Comparison of ENCODE assay signal across 8 cellular contexts in the genomic region with DNA sequence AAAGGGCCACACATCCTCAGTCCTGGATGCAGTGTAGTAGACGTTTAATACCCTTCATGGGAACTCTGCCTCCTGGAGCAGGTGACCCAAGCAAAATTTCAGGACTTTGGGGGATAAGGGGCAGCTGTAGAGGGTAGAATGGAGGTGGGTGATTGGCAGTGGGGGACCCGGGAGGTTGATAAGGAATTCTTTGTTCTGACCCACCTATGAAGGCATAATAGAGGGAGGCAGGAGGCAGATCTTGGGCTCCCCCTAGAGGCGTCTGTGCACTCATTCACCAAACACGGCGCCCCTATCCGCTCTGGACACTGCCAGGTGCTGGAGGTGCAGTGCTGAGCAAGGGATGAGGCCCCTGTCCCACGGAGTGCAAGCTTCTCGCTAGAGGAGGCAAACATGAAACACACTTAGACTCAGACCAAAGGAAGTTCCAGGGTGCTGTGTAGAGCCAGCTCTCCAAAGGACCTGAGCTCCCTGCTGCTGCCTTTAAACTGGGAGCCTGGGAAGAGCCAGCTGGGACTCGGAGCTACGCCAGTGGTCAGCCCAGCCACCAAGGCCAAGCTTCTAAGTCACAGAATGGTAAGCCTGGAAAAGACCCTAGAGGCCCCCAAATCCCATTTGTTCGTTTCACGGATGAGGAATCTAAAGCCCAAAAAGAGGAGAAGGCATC. TPM values are rescaled to one million over a fixed set of nuclear protein-coding genes. Genes with fewer than 3 reads are reported as not detected.
DNase-seq lines count a peak whose midpoint lies in the region; ATAC-seq and TF ChIP-seq lines count a peak whose summit lies in the region.

No MANE protein-coding gene starts in this region.

- H3K36me3 ChIP-seq in CD4-positive, alpha-beta memory T cell (ENCODE audit: insufficient read depth, low read length) = no peaks in the 10 kb centered on the region

- peaks cover 5 to 14% of the 10 kb centered on the region in 2 donors for H3K36me3 Mint-ChIP-seq in CD4-positive, alpha-beta memory T cell
- H3K36me3 Mint-ChIP-seq in nephron (ENCODE audit: low read depth) = no peaks in the 10 kb centered on the region

- no peak overlapping the region for H3K4me3 ChIP-seq in CD4-positive, alpha-beta memory T cell (ENCODE audit: low read length in 2 of 2)
- no peak overlapping the region for H3K4me3 ChIP-seq in epithelial cell of proximal tubule (ENCODE audit: low read depth, low read length)

- TF ChIP-seq CTCF in epithelial cell of proximal tubule (conservative IDR thresholded peaks at IDR 0.05; ENCODE audit: low read depth, low read length) = peak; percentile 88
- TF ChIP-seq CTCF in nephron (IDR thresholded peaks at IDR 0.05; ENCODE audit: unreplicated experiment in 3 of 3) = peak; percentile 50 to 71 (median 65)

- peaks cover 13 to 27% (median 19%) of the 10 kb centered on the region in 4 donors for H3K4me1 Mint-ChIP-seq in CD4-positive, alpha-beta memory T cell
- H3K4me1 Mint-ChIP-seq in nephron = peaks cover 44% of the 10 kb centered on the region

- POLR2A ChIA-PET in CD4-positive, alpha-beta memory T cell (lab: Charles Lee; ENCODE audit: partially characterized antibody) = interaction anchor here (0.9 to 1.5 kb wide), 8 partner anchors 11 to 69 kb away, joined by 3 to 9 read pairs (median 4); a partner anchor contains a TSS

- peak; percentile 63 to 67 (median 63) for DNase-seq in CD4-positive, alpha-beta memory T cell
- DNase-seq in NOMO-1 treated with DMSO at 0.1 percent for 48 hours (lab: John Stamatoyannopoulos, UW; ENCODE audit: unreplicated experiment) (peak; percentile 47), epithelial cell of proximal tubule (ENCODE audit: low read depth) (no peak), superior temporal gyrus (ENCODE audit: extremely low spot score) (peak; percentile 66)
- peak; percentile 36 for DNase-seq in activated CD8-positive, alpha-beta memory T cell treated with anti-CD3 and anti-CD28 coated beads, Interleukin-2, amount 50 U/mL, for 24 hours (ENCODE audit: extremely low read depth)

- no peak overlapping the region for H3K27ac ChIP-seq in CD4-positive, alpha-beta memory T cell (ENCODE audit: low read depth, low read length)

- H3K27ac Mint-ChIP-seq in CD4-positive, alpha-beta memory T cell = peak overlapping the region in 2 of 7 donors; percentile 5 to 63
- peak overlapping the region; percentile 41 to 86 (median 65) for H3K27ac Mint-ChIP-seq in nephron

- H3K27me3 ChIP-seq in CD4-positive, alpha-beta memory T cell (ENCODE audit: insufficient read depth, low read length) = no peaks in the 10 kb centered on the region

- CTCF ChIA-PET in CD4-positive, alpha-beta memory T cell (lab: Charles Lee; ENCODE audit: partially characterized antibody) = interaction anchor here (0.6 to 12.8 kb wide), 26 partner anchors 10 to 587 kb away, joined by 3 to 564 read pairs (median 4); a partner anchor contains a TSS

- peaks cover 12% of the 10 kb centered on the region for H3K4me1 ChIP-seq in CD4-positive, alpha-beta memory T cell (ENCODE audit: insufficient read depth, low read length)

- H3K9me3 Mint-ChIP-seq in CD4-positive, alpha-beta memory T cell = peaks cover 0 to 1% (median 0%) of the 10 kb centered on the region in 8 donors
- H3K9me3 Mint-ChIP-seq in nephron = no peaks in the 10 kb centered on the region

- H3K9me3 ChIP-seq in CD4-positive, alpha-beta memory T cell (ENCODE audit: control insufficient read depth in 1 of 2, low read length in 2 of 2) = no peaks in the 10 kb centered on the region

- H3K27me3 Mint-ChIP-seq in CD4-positive, alpha-beta memory T cell = no peaks in the 10 kb centered on the region
- peaks cover 16% of the 10 kb centered on the region for H3K27me3 Mint-ChIP-seq in nephron (ENCODE audit: low read depth)

- ATAC-seq in GM19395 (IDR thresholded peaks at IDR 0.05; ENCODE audit: unreplicated experiment) (peak; percentile 88), HG03460 (IDR thresholded peaks at IDR 0.05; ENCODE audit: unreplicated experiment) (peak; percentile 81)

- intact Hi-C loops in CD4-positive, alpha-beta memory T cell (cut with micrococcal nuclease) = loop anchor here (1.0 to 5.0 kb wide), 3 partner anchors 54 to 231 kb away; a partner anchor contains a TSS

- H3K4me3 Mint-ChIP-seq in CD4-positive, alpha-beta memory T cell = no peak overlapping the region
- H3K4me3 Mint-ChIP-seq in nephron = peak overlapping the region in 2 of 3 experiments; percentile 46 to 62

RNA-seq across cellular contexts. Expression of a gene that starts 7.7 kb away (rescaled TPM):
- not detected for total RNA-seq in CD4-positive, alpha-beta memory T cell
- polyA plus RNA-seq in CD4-positive, alpha-beta memory T cell = not detected
- not detected in 2 replicates for total RNA-seq in epithelial cell of proximal tubule

RNA-seq across cellular contexts. Expression of a gene that starts 13.6 kb away (rescaled TPM):
- total RNA-seq in CD4-positive, alpha-beta memory T cell = 10 to 100 TPM; 40.4 to 43.9 TPM
- 10 to 100 TPM in 1 of 2 donors, 1 to 10 TPM in 1; 9.9 to 15.6 TPM for polyA plus RNA-seq in CD4-positive, alpha-beta memory T cell
- 6.1 and 7.1 TPM in 2 replicates for total RNA-seq in epithelial cell of proximal tubule

RNA-seq across cellular contexts. Expression of a gene that starts 26.1 kb away (rescaled TPM):
- 10 to 100 TPM; 39.4 to 41.9 TPM for total RNA-seq in CD4-positive, alpha-beta memory T cell
- polyA plus RNA-seq in CD4-positive, alpha-beta memory T cell = 1 to 10 TPM; 6.9 to 7.1 TPM
- 15.5 and 21.6 TPM in 2 replicates for total RNA-seq in epithelial cell of proximal tubule

Comparison
In these comparisons a context has a peak if more than half of its experiments do, and no peak if none do; other contexts are left out.
1. H3K4me3 Mint-ChIP-seq: peak in nephron (2 of 3); none in CD4-positive, alpha-beta memory T cell (0 of 8).